ENCODE assay signal across 8 cellular contexts in genomic region chr2:176269319-176270099, GRCh38. TPM values are rescaled to one million over a fixed set of nuclear protein-coding genes. Genes with fewer than 3 reads are reported as not detected.
DNase-seq lines count a peak whose midpoint lies in the region; ATAC-seq, FAIRE-seq and TF ChIP-seq lines count a peak whose summit lies in the region.

Gene MTX2, plus strand, starts transcription at chr2:176269442. Its CDS starts 188 bp downstream, at chr2:176269630.

- peaks cover 0 to 49% of the 10 kb centered on the region in 2 experiments; a peak in 2 of 4 replicates for H3K79me2 ChIP-seq in H1 (ENCODE audit: control insufficient read depth in 1 of 2, insufficient read depth in 2 of 2, low read length in 2 of 2)

- no peak within 1 kb of the TSS for H2BK20ac ChIP-seq in H1 (ENCODE audit: low read length)

- peak within 1 kb of the TSS; percentile 65 for H2AFZ ChIP-seq in H1 (ENCODE audit: low read length)

- no peak within 1 kb of the TSS for H3K4ac ChIP-seq in H1 (replicated peaks; ENCODE audit: insufficient read length, low read depth, low read length)

- H4K91ac ChIP-seq in H1 (replicated peaks; ENCODE audit: insufficient read length, low read length) = peak within 1 kb of the TSS; percentile 79

- H3K4me1 ChIP-seq in H1 (replicated peaks in 1 of 4; ENCODE audit: control insufficient read depth in 3 of 4, insufficient read depth in 4 of 4, low read length in 3 of 4) = peaks cover 0 to 2% (median 0%) of the 10 kb centered on the region in 4 experiments; a peak in 1 of 7 replicates

- H2BK120ac ChIP-seq in H1 (replicated peaks; ENCODE audit: low read depth, low read length) = no peak within 1 kb of the TSS

- no peak for FAIRE-seq in H1 (lab: Jason Lieb, UNC)

- no peak for TF ChIP-seq EP300 in H1 (IDR thresholded peaks at IDR 0.05; ENCODE audit: borderline replicate concordance in 1 of 2, low read depth in 2 of 2, low read length in 2 of 2)

- peak within 1 kb of the TSS; percentile 86 to 95 (median 93) for H3K4me3 ChIP-seq in H1 (ENCODE audit: extremely low read depth in 1 of 4, insufficient read depth in 2 of 4, low read depth in 3 of 4, low read length in 4 of 4)

- no peaks in the 10 kb centered on the region for H3K27me3 ChIP-seq in H1 (replicated peaks in 1 of 4; ENCODE audit: control insufficient read depth in 3 of 4, extremely low read depth in 1 of 4, insufficient read depth in 3 of 4, low read length in 3 of 4)

- H3K9ac ChIP-seq in H1 (replicated peaks in 1 of 4; ENCODE audit: extremely low read depth in 1 of 4, low read depth in 3 of 4, low read length in 3 of 4) = peak within 1 kb of the TSS; percentile 78 to 93 (median 87)

- no peak; a peak in 1 of 4 replicates for TF ChIP-seq RAD21 in H1 (IDR thresholded peaks at IDR 0.05 in 1 of 2, conservative IDR thresholded peaks at IDR 0.05 in 1 of 2; ENCODE audit: low read depth in 2 of 2, low read length in 2 of 2)

- peak within 1 kb of the TSS; percentile 91 for H3K56ac ChIP-seq in H1 (replicated peaks; ENCODE audit: insufficient read length, low read depth, low read length)

- POLR2A ChIA-PET in H1 (lab: Charles Lee; ENCODE audit: partially characterized antibody) = interaction anchor here (1.3 to 1.9 kb wide), 3 partner anchors 9 to 43 kb away, joined by 3 to 6 read pairs (median 4); no protein-coding TSS in a partner anchor

- peak within 1 kb of the TSS; percentile 83; the same call in 1 of the 2 replicates for H3K27ac ChIP-seq in H1 (ENCODE audit: low read depth, low read length)

- peak; percentile 80 to 83 for TF ChIP-seq POLR2A in H1 (IDR thresholded peaks at IDR 0.05; ENCODE audit: control extremely low read depth in 1 of 2, low read depth in 2 of 2, low read length in 2 of 2)

- TF ChIP-seq CTCF in H1 (IDR thresholded peaks at IDR 0.05; ENCODE audit: control extremely low read depth in 1 of 3, insufficient read depth in 1 of 3, low read depth in 1 of 3, low read length in 3 of 3) = no peak; a peak in 1 of 4 replicates

- peak within 1 kb of the TSS; percentile 82 for H2BK5ac ChIP-seq in H1 (ENCODE audit: low read depth, low read length)

- peak within 1 kb of the TSS; percentile 70 to 72 for H3K4me2 ChIP-seq in H1 (ENCODE audit: insufficient read depth in 1 of 2, low read depth in 2 of 2, low read length in 2 of 2)

- peak within 1 kb of the TSS; percentile 98 for H4K8ac ChIP-seq in H1 (ENCODE audit: extremely low read depth, insufficient read depth, low read length)

- peak; percentile 52 for DNase-seq in COLO829 (ENCODE audit: low spot score)
- DNase-seq in HPDE6-E6E7 (ENCODE audit: extremely low spot score) = peak; percentile 56
- peak; percentile 71 for DNase-seq in NOMO-1 treated with DMSO at 0.1 percent for 48 hours (lab: John Stamatoyannopoulos, UW; ENCODE audit: unreplicated experiment)
- peak; percentile 31 to 37 for DNase-seq in activated CD8-positive, alpha-beta memory T cell treated with anti-CD3 and anti-CD28 coated beads for 4 hours (ENCODE audit: low read depth in 2 of 2)
- peak; percentile 38 to 89 for DNase-seq in H1 (ENCODE audit: low read depth in 1 of 2, low spot score in 2 of 2)
- DNase-seq in mesenteric fat pad (ENCODE audit: low spot score) = peak; percentile 93
- peak; percentile 28 to 54 for DNase-seq in stimulated activated CD8-positive, alpha-beta memory T cell treated with anti-CD3 and anti-CD28 coated beads, Interleukin-15, amount 100 ng/mL, for 4 hours (ENCODE audit: low read depth in 2 of 2)

- H3K23ac ChIP-seq in H1 (ENCODE audit: insufficient read length) = no peak within 1 kb of the TSS

- H4K5ac ChIP-seq in H1 (ENCODE audit: insufficient read length, low read depth, low read length) = peak within 1 kb of the TSS; percentile 79

- H3K18ac ChIP-seq in H1 (ENCODE audit: extremely low read depth, low read length) = peak within 1 kb of the TSS; percentile 64

- no peak within 1 kb of the TSS for H2BK12ac ChIP-seq in H1 (ENCODE audit: low read depth, low read length)

- WGBS in H1 (ENCODE audit: extremely low coverage in 1 of 2, insufficient coverage in 1 of 2, insufficient read length in 1 of 2, insufficient replicate concordance in 2 of 2, low coverage in 1 of 2, low lambda C conversion rate in 2 of 2, missing lambda C conversion rate in 1 of 2), 2 experiments = 2% methylated on average over 56 of the region's 58 CpGs; no CpG with 5 or more reads in 1 of the 2 experiments

- H3K9me3 ChIP-seq in H1 (ENCODE audit: insufficient read depth in 2 of 2, low read depth in 1 of 2, low read length in 1 of 2) = no peaks in the 10 kb centered on the region

- no peak within 1 kb of the TSS for H2BK15ac ChIP-seq in H1 (ENCODE audit: low read length)

- CTCF ChIA-PET in H1 (lab: Charles Lee; ENCODE audit: partially characterized antibody) = interaction anchor here (0.7 to 0.9 kb wide), 2 partner anchors 136 to 147 kb away, joined by 3 read pairs; no protein-coding TSS in a partner anchor

- ATAC-seq in GM19467 (IDR thresholded peaks at IDR 0.05; ENCODE audit: unreplicated experiment) = peak; percentile 97

- H3K79me1 ChIP-seq in H1 (ENCODE audit: low read depth, low read length) = no peaks in the 10 kb centered on the region

- H4K20me1 ChIP-seq in H1 (replicated peaks in 1 of 2; ENCODE audit: control insufficient read depth in 1 of 2, insufficient read depth in 2 of 2, low read length in 2 of 2) = peaks cover 2% of the 10 kb centered on the region in 2 experiments

- no peak within 1 kb of the TSS for H3K14ac ChIP-seq in H1 (ENCODE audit: insufficient read length)

- no peak within 1 kb of the TSS for H2AK5ac ChIP-seq in H1 (ENCODE audit: low read depth, low read length)

- H3K36me3 ChIP-seq in H1 (ENCODE audit: control insufficient read depth in 2 of 4, insufficient read depth in 4 of 4, low read length in 3 of 4) = no peaks in the 10 kb centered on the region

- H3K23me2 ChIP-seq in H1 (ENCODE audit: low read depth, low read length) = no peaks in the 10 kb centered on the region

TF ChIP-seq in H1, 55 proteins besides CTCF, POLR2A, EP300 and RAD21:
- TF ChIP-seq GABPA (IDR thresholded peaks at IDR 0.05; ENCODE audit: borderline replicate concordance, insufficient read depth, low read length) = peak; percentile 87
- peak; percentile 64 for TF ChIP-seq MAX (IDR thresholded peaks at IDR 0.05)
- TF ChIP-seq HDAC6 (IDR thresholded peaks at IDR 0.05; ENCODE audit: low read depth, low read length) = no peak
- peak; percentile 65; the same call in 1 of the 2 replicates for TF ChIP-seq TBP (IDR thresholded peaks at IDR 0.05; ENCODE audit: low read depth, low read length)
- TF ChIP-seq SP1 (IDR thresholded peaks at IDR 0.05; ENCODE audit: low read depth, low read length) = no peak
- no peak for TF ChIP-seq RNF2 (IDR thresholded peaks at IDR 0.05; ENCODE audit: borderline replicate concordance, low read depth, low read length, missing control alignments, poor library complexity, severe bottlenecking)
- no peak for TF ChIP-seq KDM1A (IDR thresholded peaks at IDR 0.05; ENCODE audit: borderline replicate concordance, low read length)
- TF ChIP-seq CTBP2 (IDR thresholded peaks at IDR 0.05; ENCODE audit: borderline replicate concordance, insufficient read depth, insufficient read length, low read length) = peak; percentile 38
- peak in 1 of 2 experiments; percentile 83; a peak in 1 of 4 replicates for TF ChIP-seq SIN3A (conservative IDR thresholded peaks at IDR 0.05 in 1 of 2, IDR thresholded peaks at IDR 0.05 in 1 of 2; ENCODE audit: low read depth in 1 of 2, low read length in 2 of 2)
- TF ChIP-seq TAF1 (IDR thresholded peaks at IDR 0.05; ENCODE audit: low read depth, low read length) = peak; percentile 83
- peak; percentile 87 for TF ChIP-seq CREB1 (IDR thresholded peaks at IDR 0.05)
- peak; percentile 92 for TF ChIP-seq RBBP5 (IDR thresholded peaks at IDR 0.05; ENCODE audit: borderline replicate concordance, low read depth, low read length)
- peak; percentile 95 for TF ChIP-seq ASH2L (IDR thresholded peaks at IDR 0.05; ENCODE audit: low read length)
- TF ChIP-seq KDM4A (IDR thresholded peaks at IDR 0.05; ENCODE audit: low read depth, low read length, severe bottlenecking) = peak; percentile 90
- peak; percentile 94 for TF ChIP-seq PHF8 (conservative IDR thresholded peaks at IDR 0.05; ENCODE audit: low read depth, low read length)
- 0 out of 2 replicates have a peak, but pooled peaks have one; percentile 70 for TF ChIP-seq SP4 (IDR thresholded peaks at IDR 0.05; ENCODE audit: low read length)
- no peak for TF ChIP-seq ZNF274 (IDR thresholded peaks at IDR 0.05; ENCODE audit: borderline replicate concordance, extremely low read depth, low read length)
- peak; percentile 49 for TF ChIP-seq TAF7 (optimal IDR thresholded peaks at IDR 0.05; ENCODE audit: borderline replicate concordance, low read depth, low read length)
- no peak for TF ChIP-seq NRF1 (IDR thresholded peaks at IDR 0.05; ENCODE audit: low read depth, low read length)
- peak; percentile 80 for TF ChIP-seq E2F6 (IDR thresholded peaks at IDR 0.05)
- TF ChIP-seq EGR1 (IDR thresholded peaks at IDR 0.05; ENCODE audit: borderline replicate concordance, low read depth, low read length) = peak; percentile 85; the same call in 1 of the 2 replicates
TF ChIP-seq in H1: peak in this region for 15.

RNA-seq across cellular contexts. Expression of gene MTX2, which starts in this region (rescaled TPM):
- total RNA-seq in H1 (2021; fragmentation: NEBNext Ultra II Directional; extraction: Animal tissue kit (Norgen Biotek cat#: 25700)) = 32.9 and 33.5 TPM in 2 replicates
- polyA plus RNA-seq in H1 (2011; rRNA removed) = 17.8 and 38.3 TPM in 2 replicates
- 40.8 TPM for polyA plus RNA-seq in H1 (2011; cell fraction: cytosol; rRNA removed)
- polyA plus RNA-seq in H1 (2011; cell fraction: nucleus; rRNA removed) = 13.6 TPM
- polyA plus RNA-seq in H1 (2012, experiment 1 of 2) = 41.6 to 53.8 TPM (median 45.3 TPM) in 4 replicates
- polyA plus RNA-seq in H1 (2012, experiment 2 of 2) = 15.0 TPM
- polyA plus RNA-seq in H1 (2013, experiment 1 of 2) = 28.3 TPM
- 29.8 TPM for polyA plus RNA-seq in H1 (2013, experiment 2 of 2)
- polyA minus RNA-seq in H1 (2011; rRNA and poly(A)+ RNA removed) = 16.0 and 20.4 TPM in 2 replicates
- 16.5 TPM for polyA minus RNA-seq in H1 (2011; cell fraction: cytosol; rRNA and poly(A)+ RNA removed)
- polyA minus RNA-seq in H1 (2011; cell fraction: nucleus; rRNA and poly(A)+ RNA removed) = 23.5 TPM
- 18.8 TPM for total RNA-seq in mesenteric fat pad

Comparison
In these comparisons a context has a peak if more than half of its experiments do, and no peak if none do; other contexts are left out.
1. Peak in every context shown above with its lines: DNase-seq, ATAC-seq, H3K4me3 ChIP-seq and H3K27ac ChIP-seq.
2. DNase-seq: peak in every context shown above with its lines; median percentile 93 in mesenteric fat pad; 71 in NOMO-1 treated with DMSO at 0.1 percent for 48 hours; 64 in H1; 56 in HPDE6-E6E7; 52 in COLO829; 41 in stimulated activated CD8-positive, alpha-beta memory T cell treated with anti-CD3 and anti-CD28 coated beads, Interleukin-15, amount 100 ng/mL, for 4 hours; 34 in activated CD8-positive, alpha-beta memory T cell treated with anti-CD3 and anti-CD28 coated beads for 4 hours.